12 cellular contexts compared by ENCODE assay signal in the genomic region with DNA sequence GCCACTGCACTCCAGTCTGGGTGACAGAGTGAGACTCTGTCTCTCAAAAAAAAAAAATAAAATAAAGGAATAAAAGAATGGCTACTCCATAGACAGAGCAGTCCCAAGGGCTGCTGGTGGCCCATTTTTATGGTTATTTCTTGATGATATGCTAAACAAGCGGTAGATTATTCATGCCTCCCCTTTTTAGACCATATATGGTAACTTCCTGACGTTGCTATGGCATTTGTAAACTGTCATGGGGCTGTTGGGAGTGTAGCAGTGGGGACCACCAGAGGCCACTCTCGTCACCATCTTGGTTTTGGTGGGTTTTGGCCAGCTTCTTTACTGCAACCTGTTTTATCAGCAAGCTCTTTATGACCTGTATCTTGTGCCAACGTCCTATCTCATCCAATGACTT. TPM values are rescaled to one million over a fixed set of nuclear protein-coding genes. Genes with fewer than 3 reads are reported as not detected.
DNase-seq lines count a peak whose midpoint lies in the region; ATAC-seq and TF ChIP-seq lines count a peak whose summit lies in the region.
"Not testable (repeated sequence)": the region's sequence is repeated elsewhere in the genome, so short reads cannot be mapped to it uniquely, and the experiment has no call there.
"Had no signal": no experiment of that assay in that cellular context is flagged by ENCODE, and none has a peak within 500 bp of the region (broad histone marks: within the 10 kb centered on the region; RNA-seq: fewer than 3 reads in every experiment).

No MANE protein-coding gene starts in this region.

- not testable (repeated sequence) for ATAC-seq in CD4-positive, alpha-beta T cell (ENCODE audit: poor library complexity); naive thymus-derived CD8-positive, alpha-beta T cell

- POLR2A ChIA-PET in CD4-positive, alpha-beta T cell (lab: Charles Lee); naive thymus-derived CD8-positive, alpha-beta T cell (lab: Charles Lee): not testable (repeated sequence)

- CTCF ChIA-PET in CD4-positive, alpha-beta T cell (lab: Charles Lee), result not testable (repeated sequence)

- not testable (repeated sequence) for H3K36me3 Mint-ChIP-seq in CD4-positive, alpha-beta T cell (ENCODE audit: low read depth); activated CD4-positive, alpha-beta T cell treated with anti-CD3 and anti-CD28 coated beads, Interleukin-2, amount 10 ng/mL, durations not matched to agents 24 days and 14 days (ENCODE audit: low read depth); glutamatergic neuron (ENCODE audit: unreplicated experiment); naive thymus-derived CD8-positive, alpha-beta T cell; stimulated activated naive CD8-positive, alpha-beta T cell treated with anti-CD3 and anti-CD28 coated beads, Interleukin-15, Interleukin-2, amounts not matched to agents 100 ng/mL and 50 ng/mL, for 24 hours (ENCODE audit: low read depth)

- H3K4me3 Mint-ChIP-seq in CD4-positive, alpha-beta T cell; activated CD4-positive, alpha-beta T cell treated with anti-CD3 and anti-CD28 coated beads, Interleukin-2, amount 10 ng/mL, durations not matched to agents 24 days and 14 days; glutamatergic neuron (ENCODE audit: unreplicated experiment); stimulated activated naive CD8-positive, alpha-beta T cell treated with anti-CD3 and anti-CD28 coated beads, Interleukin-15, Interleukin-2, amounts not matched to agents 100 ng/mL and 50 ng/mL, for 24 hours: not testable (repeated sequence)
- peak overlapping the region in 1 of 10 donors; percentile 31 for H3K4me3 Mint-ChIP-seq in naive thymus-derived CD8-positive, alpha-beta T cell

- not testable (repeated sequence) for H3K27me3 ChIP-seq in CD4-positive, alpha-beta T cell (ENCODE audit: control insufficient read depth, insufficient read depth, low read length)

- intact Hi-C loops in CD4-positive, alpha-beta T cell (cut with DNase I, micrococcal nuclease), result loop anchor here in 1 of 2 experiments (5.0 to 10.0 kb wide), 2 partner anchors 235 to 357 kb away; a partner anchor contains a TSS
- intact Hi-C loops in activated CD4-positive, alpha-beta T cell treated with anti-CD3 and anti-CD28 coated beads, Interleukin-2, amount 10 ng/mL, durations not matched to agents 24 days and 14 days (cut with micrococcal nuclease), result loop anchor here (5.0 to 10.0 kb wide), 2 partner anchors 235 to 357 kb away; a partner anchor contains a TSS

- not testable (repeated sequence) for H3K27me3 Mint-ChIP-seq in CD4-positive, alpha-beta T cell; activated CD4-positive, alpha-beta T cell treated with anti-CD3 and anti-CD28 coated beads, Interleukin-2, amount 10 ng/mL, durations not matched to agents 24 days and 14 days; glutamatergic neuron (ENCODE audit: unreplicated experiment); naive thymus-derived CD8-positive, alpha-beta T cell; stimulated activated naive CD8-positive, alpha-beta T cell treated with anti-CD3 and anti-CD28 coated beads, Interleukin-15, Interleukin-2, amounts not matched to agents 100 ng/mL and 50 ng/mL, for 24 hours

- not testable (repeated sequence) for DNase-seq in CD4-positive, alpha-beta T cell; activated CD4-positive, alpha-beta T cell treated with anti-CD3 and anti-CD28 coated beads, Interleukin-2, amount 10 ng/mL, durations not matched to agents 24 days and 14 days; glutamatergic neuron; naive thymus-derived CD8-positive, alpha-beta T cell
- DNase-seq in OCI-M1 (lab: John Stamatoyannopoulos, UW), result peak; percentile 13

- peak overlapping the region; percentile 21 for H3K27ac Mint-ChIP-seq in CD4-positive, alpha-beta T cell
- H3K27ac Mint-ChIP-seq in activated CD4-positive, alpha-beta T cell treated with anti-CD3 and anti-CD28 coated beads, Interleukin-2, amount 10 ng/mL, durations not matched to agents 24 days and 14 days, result peak overlapping the region; percentile 46
- peak overlapping the region; percentile 39 for H3K27ac Mint-ChIP-seq in glutamatergic neuron (ENCODE audit: unreplicated experiment)
- peak overlapping the region in 6 of 10 donors; percentile 1 to 58 (median 26) for H3K27ac Mint-ChIP-seq in naive thymus-derived CD8-positive, alpha-beta T cell
- peak overlapping the region; percentile 46 for H3K27ac Mint-ChIP-seq in stimulated activated naive CD8-positive, alpha-beta T cell treated with anti-CD3 and anti-CD28 coated beads, Interleukin-15, Interleukin-2, amounts not matched to agents 100 ng/mL and 50 ng/mL, for 24 hours

- not testable (repeated sequence) for H3K9me3 ChIP-seq in CD4-positive, alpha-beta T cell (ENCODE audit: control insufficient read depth, low read length); KOPT-K1 (ENCODE audit: insufficient read depth, low read length, poor library complexity, severe bottlenecking)

- H3K9me3 Mint-ChIP-seq in CD4-positive, alpha-beta T cell; activated CD4-positive, alpha-beta T cell treated with anti-CD3 and anti-CD28 coated beads, Interleukin-2, amount 10 ng/mL, durations not matched to agents 24 days and 14 days; naive thymus-derived CD8-positive, alpha-beta T cell; stimulated activated naive CD8-positive, alpha-beta T cell treated with anti-CD3 and anti-CD28 coated beads, Interleukin-15, Interleukin-2, amounts not matched to agents 100 ng/mL and 50 ng/mL, for 24 hours: not testable (repeated sequence)
- peaks cover 13% of the 10 kb centered on the region for H3K9me3 Mint-ChIP-seq in glutamatergic neuron (ENCODE audit: unreplicated experiment)

- not testable (repeated sequence) for TF ChIP-seq CTCF in CD4-positive, alpha-beta T cell (IDR thresholded peaks at IDR 0.05); glutamatergic neuron (IDR thresholded peaks at IDR 0.05; ENCODE audit: partially characterized antibody, unreplicated experiment)

- peaks cover 43% of the 10 kb centered on the region for H3K4me1 Mint-ChIP-seq in CD4-positive, alpha-beta T cell (ENCODE audit: low read depth)
- peaks cover 29% of the 10 kb centered on the region for H3K4me1 Mint-ChIP-seq in activated CD4-positive, alpha-beta T cell treated with anti-CD3 and anti-CD28 coated beads, Interleukin-2, amount 10 ng/mL, durations not matched to agents 24 days and 14 days
- not testable (repeated sequence) for H3K4me1 Mint-ChIP-seq in glutamatergic neuron (ENCODE audit: low read depth, unreplicated experiment)
- H3K4me1 Mint-ChIP-seq in naive thymus-derived CD8-positive, alpha-beta T cell, result peaks cover 30 to 55% (median 47%) of the 10 kb centered on the region in 4 donors
- peaks cover 35% of the 10 kb centered on the region for H3K4me1 Mint-ChIP-seq in stimulated activated naive CD8-positive, alpha-beta T cell treated with anti-CD3 and anti-CD28 coated beads, Interleukin-15, Interleukin-2, amounts not matched to agents 100 ng/mL and 50 ng/mL, for 24 hours (ENCODE audit: low read depth)

- not testable (repeated sequence) for H3K27ac ChIP-seq in CD4-positive, alpha-beta T cell (ENCODE audit: low read depth, low read length)
- H3K27ac ChIP-seq in KOPT-K1 (ENCODE audit: low read depth, low read length, poor library complexity, severe bottlenecking), result peak overlapping the region; percentile 99

- not testable (repeated sequence) for H3K36me3 ChIP-seq in KOPT-K1 (ENCODE audit: insufficient read depth, low read length)

RNA-seq across cellular contexts. Expression of a gene that starts 24.4 kb away (rescaled TPM):
- under 1 TPM in 1 of 2 experiments, not detected in 1; 0.08 TPM for total RNA-seq in CD4-positive, alpha-beta T cell
- total RNA-seq in activated CD4-positive, alpha-beta T cell treated with anti-CD3 and anti-CD28 coated beads, Interleukin-2, amount 10 ng/mL, durations not matched to agents 24 days and 14 days, result 0.05 TPM in 1 of 2 replicates, not detected in the other
- not detected for total RNA-seq in glutamatergic neuron (ENCODE audit: unreplicated experiment)
- not detected for total RNA-seq in naive thymus-derived CD8-positive, alpha-beta T cell
- not detected for polyA plus RNA-seq in naive thymus-derived CD8-positive, alpha-beta T cell
- total RNA-seq: A172; A673; CD4-positive, alpha-beta memory T cell had no signal
- polyA plus RNA-seq: BJ; CD14-positive monocyte; CD4-positive, alpha-beta memory T cell had no signal

RNA-seq across cellular contexts. Expression of a gene that starts 52.4 kb away (rescaled TPM):
- total RNA-seq in CD4-positive, alpha-beta T cell, result not detected
- not detected in 2 replicates for total RNA-seq in activated CD4-positive, alpha-beta T cell treated with anti-CD3 and anti-CD28 coated beads, Interleukin-2, amount 10 ng/mL, durations not matched to agents 24 days and 14 days
- total RNA-seq in glutamatergic neuron (ENCODE audit: unreplicated experiment), result not detected
- total RNA-seq in naive thymus-derived CD8-positive, alpha-beta T cell, result not detected
- not detected for polyA plus RNA-seq in naive thymus-derived CD8-positive, alpha-beta T cell
- total RNA-seq: A172; A673; CD4-positive, alpha-beta memory T cell had no signal
- polyA plus RNA-seq: BJ; CD14-positive monocyte; CD4-positive, alpha-beta memory T cell had no signal

RNA-seq across cellular contexts. Expression of a gene that starts 58.0 kb away (rescaled TPM):
- not detected for total RNA-seq in CD4-positive, alpha-beta T cell
- not detected in 2 replicates for total RNA-seq in activated CD4-positive, alpha-beta T cell treated with anti-CD3 and anti-CD28 coated beads, Interleukin-2, amount 10 ng/mL, durations not matched to agents 24 days and 14 days
- not detected for total RNA-seq in glutamatergic neuron (ENCODE audit: unreplicated experiment)
- not detected for total RNA-seq in naive thymus-derived CD8-positive, alpha-beta T cell
- polyA plus RNA-seq in naive thymus-derived CD8-positive, alpha-beta T cell, result not detected
- total RNA-seq: A673; CD4-positive, alpha-beta memory T cell had no signal
- polyA plus RNA-seq: BJ; CD14-positive monocyte; CD4-positive, alpha-beta memory T cell had no signal
